Comparison of ENCODE assay signal across 20 cellular contexts in the genomic region with DNA sequence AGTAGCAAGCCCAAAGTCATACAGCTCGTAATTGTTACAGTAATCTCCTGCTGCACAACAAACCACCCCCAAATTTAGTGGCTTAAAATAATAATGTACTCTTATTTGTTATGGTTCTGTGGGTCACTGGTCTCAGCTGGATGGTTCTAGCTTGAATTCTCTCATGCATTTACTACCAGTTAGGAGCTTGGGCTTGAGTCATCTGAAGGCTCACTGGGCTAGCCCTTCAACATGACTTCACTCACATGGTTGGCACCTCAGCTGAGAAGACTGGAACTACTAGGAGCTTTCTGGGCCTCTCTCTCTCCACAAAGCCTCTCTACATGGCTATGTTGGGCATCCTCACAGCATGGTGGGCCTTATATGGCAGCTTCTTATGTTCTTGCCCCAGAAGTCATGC. TPM values are rescaled to one million over a fixed set of nuclear protein-coding genes. Genes with fewer than 3 reads are reported as not detected.
DNase-seq lines count a peak whose midpoint lies in the region; ATAC-seq and TF ChIP-seq lines count a peak whose summit lies in the region.
"Had no signal": no experiment of that assay in that cellular context is flagged by ENCODE, and none has a peak within 500 bp of the region (broad histone marks: within the 10 kb centered on the region; RNA-seq: fewer than 3 reads in every experiment).

No MANE protein-coding gene starts in this region.

- H3K36me3 Mint-ChIP-seq in stimulated activated naive CD8-positive, alpha-beta T cell treated with anti-CD3 and anti-CD28 coated beads, Interleukin-15, Interleukin-2, amounts not matched to agents 100 ng/mL and 50 ng/mL, for 24 hours (ENCODE audit: low read depth), result no peaks in the 10 kb centered on the region
- H3K36me3 Mint-ChIP-seq: CD14-positive monocyte; CD8-positive, alpha-beta memory T cell had no signal

- no peaks in the 10 kb centered on the region for H3K27me3 ChIP-seq in vagina
- H3K27me3 ChIP-seq: BLaER1 treated with 17β-estradiol and CSF1 and Interleukin-3, amounts not matched to agents 10 nM and 100 nM had no signal

- no peak for TF ChIP-seq POLR2A in vagina (IDR thresholded peaks at IDR 0.05)

- H3K4me3 Mint-ChIP-seq in stimulated activated naive CD8-positive, alpha-beta T cell treated with anti-CD3 and anti-CD28 coated beads, Interleukin-15, Interleukin-2, amounts not matched to agents 100 ng/mL and 50 ng/mL, for 24 hours, result no peak overlapping the region
- H3K4me3 Mint-ChIP-seq: B cell; CD14-positive monocyte; CD4-positive, alpha-beta T cell; CD8-positive, alpha-beta memory T cell; GM23338; HFFc6 had no signal

- H3K9me3 Mint-ChIP-seq in stimulated activated naive CD8-positive, alpha-beta T cell treated with anti-CD3 and anti-CD28 coated beads, Interleukin-15, Interleukin-2, amounts not matched to agents 100 ng/mL and 50 ng/mL, for 24 hours, result no peaks in the 10 kb centered on the region
- H3K9me3 Mint-ChIP-seq: CD4-positive, alpha-beta T cell; CD8-positive, alpha-beta memory T cell; GM23338; HFFc6 had no signal

- no peaks in the 10 kb centered on the region for H3K4me1 ChIP-seq in vagina
- H3K4me1 ChIP-seq: BLaER1 treated with 17β-estradiol and CSF1 and Interleukin-3, amounts not matched to agents 10 nM and 100 nM; HAP-1 had no signal

- H3K27ac Mint-ChIP-seq in stimulated activated naive CD8-positive, alpha-beta T cell treated with anti-CD3 and anti-CD28 coated beads, Interleukin-15, Interleukin-2, amounts not matched to agents 100 ng/mL and 50 ng/mL, for 24 hours, result peak overlapping the region; percentile 16
- H3K27ac Mint-ChIP-seq: B cell; CD4-positive, alpha-beta T cell; CD8-positive, alpha-beta memory T cell; GM23338; HFFc6 had no signal

- no peaks in the 10 kb centered on the region for H3K36me3 ChIP-seq in vagina
- H3K36me3 ChIP-seq: BLaER1 treated with 17β-estradiol and CSF1 and Interleukin-3, amounts not matched to agents 10 nM and 100 nM; HAP-1 had no signal

- peaks cover 37% of the 10 kb centered on the region for H3K27me3 Mint-ChIP-seq in stimulated activated naive CD8-positive, alpha-beta T cell treated with anti-CD3 and anti-CD28 coated beads, Interleukin-15, Interleukin-2, amounts not matched to agents 100 ng/mL and 50 ng/mL, for 24 hours

- H3K4me3 ChIP-seq in vagina, result no peak overlapping the region
- H3K4me3 ChIP-seq: BLaER1 treated with 17β-estradiol and CSF1 and Interleukin-3, amounts not matched to agents 10 nM and 100 nM; GM23338; HAP-1 had no signal

- peaks cover 11% of the 10 kb centered on the region for H3K4me1 Mint-ChIP-seq in stimulated activated naive CD8-positive, alpha-beta T cell treated with anti-CD3 and anti-CD28 coated beads, Interleukin-15, Interleukin-2, amounts not matched to agents 100 ng/mL and 50 ng/mL, for 24 hours (ENCODE audit: low read depth)
- H3K4me1 Mint-ChIP-seq: B cell; CD8-positive, alpha-beta memory T cell had no signal

- DNase-seq in stimulated activated naive CD8-positive, alpha-beta T cell treated with anti-CD3 and anti-CD28 coated beads, Interleukin-15, Interleukin-2, amounts not matched to agents 100 U/mL and 50 U/mL, for 24 hours, result no peak
- DNase-seq in kidney tubule cell (ENCODE audit: low spot score) (peak; percentile 72), RPMI8226 (no peak), vagina (ENCODE audit: extremely low spot score in 2 of 2) (no peak), islet precursor cell (no peak)
- DNase-seq: CD4-positive, alpha-beta T cell; CD8-positive, alpha-beta memory T cell; DMS53; DMS79 treated with DMSO at 0.1 percent for 48 hours; GF-D8; HFFc6 had no signal

- no peak for TF ChIP-seq CTCF in vagina (IDR thresholded peaks at IDR 0.05)

- intact Hi-C loops in vagina (cut with DNase I), result no loop called here

- no peaks in the 10 kb centered on the region for H3K9me3 ChIP-seq in vagina
- H3K9me3 ChIP-seq: BLaER1 treated with 17β-estradiol and CSF1 and Interleukin-3, amounts not matched to agents 10 nM and 100 nM; HAP-1 had no signal

- H3K27ac ChIP-seq in vagina, result no peak overlapping the region
- H3K27ac ChIP-seq: 22Rv1; BLaER1 treated with 17β-estradiol and CSF1 and Interleukin-3, amounts not matched to agents 10 nM and 100 nM had no signal

- ATAC-seq in stimulated activated naive CD8-positive, alpha-beta T cell treated with anti-CD3 and anti-CD28 coated beads, Interleukin-15, Interleukin-2, amounts not matched to agents 100 U/mL and 50 U/mL, for 24 hours, result no peak
- ATAC-seq in esophagus mucosa (peak; percentile 33), HG03280 (IDR thresholded peaks at IDR 0.05; ENCODE audit: unreplicated experiment) (no peak)
- ATAC-seq: GM23338 had no signal

RNA-seq across cellular contexts. Expression of gene PCOLCE2, which starts 12.5 kb away (rescaled TPM):
- total RNA-seq in esophagus mucosa, result 0.36 TPM
- total RNA-seq in vagina, result 136 TPM
- total RNA-seq: B cell; CD4-positive, alpha-beta T cell; CD8-positive, alpha-beta memory T cell had no signal

Comparison
In these comparisons a context has a peak if more than half of its experiments do, and no peak if none do; other contexts are left out.
1. RNA of gene PCOLCE2, which starts 12.5 kb away (total RNA-seq): 136 TPM in vagina (single experiment); 0.36 TPM in esophagus mucosa (single experiment); every median in the first group is over 100 times any median in the second.